15 cellular contexts compared by ENCODE assay signal in genomic region chr1:93000751-93001175, GRCh38. TPM values are rescaled to one million over a fixed set of nuclear protein-coding genes. Genes with fewer than 3 reads are reported as not detected.
A peak's percentile ranks its signal among the peaks of the same experiment; 100 is the strongest.
DNase-seq lines count a peak whose midpoint lies in the region; ATAC-seq and TF ChIP-seq lines count a peak whose summit lies in the region.
"Had no signal": no experiment of that assay in that cellular context is flagged by ENCODE, and none has a peak within 500 bp of the region (broad histone marks: within the 10 kb centered on the region; RNA-seq: fewer than 3 reads in every experiment).

No MANE protein-coding gene starts in this region.

- H3K9ac ChIP-seq in iPS-20b (ENCODE audit: low read depth, low read length), result peak overlapping the region; percentile 43; the same call in 1 of the 2 replicates

- intact Hi-C loops in PC-9 (cut with micrococcal nuclease; ENCODE audit: unreplicated experiment), result loop anchor here (1.0 kb wide), 1 partner anchor 15 kb away; no protein-coding TSS in a partner anchor
- intact Hi-C loops in naive thymus-derived CD4-positive, alpha-beta T cell (cut with micrococcal nuclease), result no loop called here

- H3K4me3 Mint-ChIP-seq in GM23338, result peak overlapping the region; percentile 44
- no peak overlapping the region for H3K4me3 Mint-ChIP-seq in naive thymus-derived CD4-positive, alpha-beta T cell
- no peak overlapping the region for H3K4me3 Mint-ChIP-seq in CD8-positive, alpha-beta memory T cell
- no peak overlapping the region for H3K4me3 Mint-ChIP-seq in effector memory CD8-positive, alpha-beta T cell
- H3K4me3 Mint-ChIP-seq: B cell had no signal

- no peaks in the 10 kb centered on the region for H3K27me3 Mint-ChIP-seq in GM23338 (ENCODE audit: insufficient read depth, low read depth, poor library complexity)
- H3K27me3 Mint-ChIP-seq in naive thymus-derived CD4-positive, alpha-beta T cell, result peaks cover 0 to 37% (median 3%) of the 10 kb centered on the region in 5 donors
- H3K27me3 Mint-ChIP-seq in CD8-positive, alpha-beta memory T cell, result peaks cover under 1 to 8% of the 10 kb centered on the region in 2 donors
- H3K27me3 Mint-ChIP-seq in effector memory CD8-positive, alpha-beta T cell, result peaks cover 20 to 32% of the 10 kb centered on the region in 2 donors
- H3K27me3 Mint-ChIP-seq: B cell had no signal

- peak; percentile 58 for ATAC-seq in GM23338
- no peak for ATAC-seq in naive thymus-derived CD4-positive, alpha-beta T cell
- ATAC-seq in effector memory CD8-positive, alpha-beta T cell (replicated peaks), result no peak

- H3K27me3 ChIP-seq in GM23338 (ENCODE audit: insufficient read depth), result no peaks in the 10 kb centered on the region
- no peaks in the 10 kb centered on the region for H3K27me3 ChIP-seq in PC-9 (ENCODE audit: insufficient read depth, low read depth)
- H3K27me3 ChIP-seq in iPS-20b (ENCODE audit: insufficient read depth, low read length), result no peaks in the 10 kb centered on the region
- H3K27me3 ChIP-seq in naive thymus-derived CD4-positive, alpha-beta T cell (ENCODE audit: control insufficient read depth in 2 of 2, insufficient read depth in 2 of 2, low read length in 2 of 2), result no peaks in the 10 kb centered on the region
- H3K27me3 ChIP-seq in CD8-positive, alpha-beta memory T cell (ENCODE audit: insufficient read depth, low read length, poor library complexity, severe bottlenecking), result no peaks in the 10 kb centered on the region
- H3K27me3 ChIP-seq: stomach had no signal

- H3K9me2 ChIP-seq in GM23338 (ENCODE audit: insufficient read depth) (0 out of 2 replicates have a peak, but pooled peaks cover 4% of the 10 kb centered on the region), PC-9 (ENCODE audit: insufficient read depth) (no peaks in the 10 kb centered on the region)

- H3K79me2 ChIP-seq in GM23338 (replicated peaks; ENCODE audit: insufficient read depth) (no peaks in the 10 kb centered on the region), PC-9 (ENCODE audit: low read depth) (no peaks in the 10 kb centered on the region)

- peaks cover 19% of the 10 kb centered on the region; the same call in 2 of the 3 replicates for H3K4me1 Mint-ChIP-seq in GM23338
- H3K4me1 Mint-ChIP-seq in naive thymus-derived CD4-positive, alpha-beta T cell, result peaks cover 0 to 12% (median 1%) of the 10 kb centered on the region in 7 donors
- peaks cover 0 to 7% (median 0%) of the 10 kb centered on the region in 3 donors for H3K4me1 Mint-ChIP-seq in CD8-positive, alpha-beta memory T cell
- H3K4me1 Mint-ChIP-seq in effector memory CD8-positive, alpha-beta T cell (ENCODE audit: low read depth in 2 of 2), result no peaks in the 10 kb centered on the region

- no peak overlapping the region for H2AFZ ChIP-seq in GM23338
- no peak overlapping the region for H2AFZ ChIP-seq in PC-9

- H3K9me3 Mint-ChIP-seq in GM23338, result no peaks in the 10 kb centered on the region
- H3K9me3 Mint-ChIP-seq in naive thymus-derived CD4-positive, alpha-beta T cell, result no peaks in the 10 kb centered on the region
- H3K9me3 Mint-ChIP-seq in CD8-positive, alpha-beta memory T cell, result no peaks in the 10 kb centered on the region
- H3K9me3 Mint-ChIP-seq in effector memory CD8-positive, alpha-beta T cell, result no peaks in the 10 kb centered on the region

- H3K4me2 ChIP-seq in GM23338 (peak overlapping the region; percentile 34), PC-9 (peak overlapping the region; percentile 76)

- peak overlapping the region; percentile 9; the same call in 1 of the 2 replicates for H3K4me3 ChIP-seq in GM23338
- peak overlapping the region; percentile 37; the same call in 1 of the 2 replicates for H3K4me3 ChIP-seq in PC-9
- peak overlapping the region; percentile 18; the same call in 1 of the 2 replicates for H3K4me3 ChIP-seq in iPS-20b (ENCODE audit: low read length)
- H3K4me3 ChIP-seq in naive thymus-derived CD4-positive, alpha-beta T cell (ENCODE audit: low read length), result no peak overlapping the region
- H3K4me3 ChIP-seq in CD8-positive, alpha-beta memory T cell (ENCODE audit: low read length), result no peak overlapping the region
- H3K4me3 ChIP-seq: stomach had no signal

- H4K20me1 ChIP-seq in GM23338 (replicated peaks; ENCODE audit: insufficient read depth), result no peaks in the 10 kb centered on the region
- no peaks in the 10 kb centered on the region for H4K20me1 ChIP-seq in PC-9 (ENCODE audit: insufficient read depth)

- H3K27ac Mint-ChIP-seq in GM23338, result peak overlapping the region; percentile 95
- no peak overlapping the region for H3K27ac Mint-ChIP-seq in naive thymus-derived CD4-positive, alpha-beta T cell
- H3K27ac Mint-ChIP-seq in CD8-positive, alpha-beta memory T cell, result no peak overlapping the region
- H3K27ac Mint-ChIP-seq in effector memory CD8-positive, alpha-beta T cell, result no peak overlapping the region
- H3K27ac Mint-ChIP-seq: B cell had no signal

- CTCF ChIA-PET in PC-9 (lab: Charles Lee), result interaction anchor here (0.5 kb wide), 1 partner anchor 162 kb away, joined by 4 read pairs; no protein-coding TSS in a partner anchor
- CTCF ChIA-PET in naive thymus-derived CD4-positive, alpha-beta T cell (lab: Charles Lee), result interaction anchor here (1.0 to 1.5 kb wide), 4 partner anchors 31 to 141 kb away, joined by 3 to 5 read pairs (median 4); no protein-coding TSS in a partner anchor
- CTCF ChIA-PET in CD8-positive, alpha-beta memory T cell (lab: Charles Lee), result interaction anchor here (0.7 to 2.8 kb wide), 6 partner anchors 14 to 144 kb away, joined by 3 to 8 read pairs (median 3); no protein-coding TSS in a partner anchor

- H3K36me3 Mint-ChIP-seq in GM23338 (ENCODE audit: low read depth), result no peaks in the 10 kb centered on the region
- no peaks in the 10 kb centered on the region for H3K36me3 Mint-ChIP-seq in naive thymus-derived CD4-positive, alpha-beta T cell
- peaks cover 0 to 3% (median 0%) of the 10 kb centered on the region in 3 donors for H3K36me3 Mint-ChIP-seq in CD8-positive, alpha-beta memory T cell
- no peaks in the 10 kb centered on the region for H3K36me3 Mint-ChIP-seq in effector memory CD8-positive, alpha-beta T cell (ENCODE audit: insufficient read depth)

- H3K4me1 ChIP-seq in GM23338 (ENCODE audit: insufficient read depth) (peaks cover 13% of the 10 kb centered on the region), PC-9 (replicated peaks; ENCODE audit: insufficient read depth) (peaks cover 75% of the 10 kb centered on the region), iPS-20b (ENCODE audit: insufficient read depth, low read length) (peaks cover 15% of the 10 kb centered on the region; the same call in 1 of the 2 replicates)
- no peaks in the 10 kb centered on the region for H3K4me1 ChIP-seq in naive thymus-derived CD4-positive, alpha-beta T cell (ENCODE audit: control insufficient read depth in 2 of 2, insufficient read depth in 2 of 2, low read length in 2 of 2)
- no peaks in the 10 kb centered on the region for H3K4me1 ChIP-seq in CD8-positive, alpha-beta memory T cell (ENCODE audit: insufficient read depth, low read length)

- BruUV-seq in PC-9 (replicated peaks; lab: Mats Ljungman, UMichigan), result no TSS peak

- H3K36me3 ChIP-seq in GM23338 (ENCODE audit: insufficient read depth) (no peaks in the 10 kb centered on the region), PC-9 (ENCODE audit: low read depth) (no peaks in the 10 kb centered on the region), iPS-20b (ENCODE audit: insufficient read depth, low read depth, low read length) (no peaks in the 10 kb centered on the region)
- no peaks in the 10 kb centered on the region for H3K36me3 ChIP-seq in naive thymus-derived CD4-positive, alpha-beta T cell (ENCODE audit: control insufficient read depth in 2 of 3, insufficient read depth in 3 of 3, low read length in 3 of 3)
- no peaks in the 10 kb centered on the region for H3K36me3 ChIP-seq in CD8-positive, alpha-beta memory T cell (ENCODE audit: insufficient read depth, low read length)
- H3K36me3 ChIP-seq: stomach had no signal

- POLR2A ChIA-PET in PC-9 (lab: Charles Lee; ENCODE audit: unreplicated experiment), result interaction anchor here (0.6 to 1.1 kb wide), 3 partner anchors 15 to 196 kb away, joined by 4 to 6 read pairs (median 6); no protein-coding TSS in a partner anchor
- POLR2A ChIA-PET in naive thymus-derived CD4-positive, alpha-beta T cell (lab: Charles Lee), result interaction anchor here (2.0 kb wide), 1 partner anchor 40 kb away, joined by 6 read pairs; no protein-coding TSS in a partner anchor
- POLR2A ChIA-PET in CD8-positive, alpha-beta memory T cell (lab: Charles Lee), result interaction anchor here (1.1 kb wide), 1 partner anchor 29 kb away, joined by 5 read pairs; no protein-coding TSS in a partner anchor

- DNase-seq in Ammon's horn (ENCODE audit: low spot score) (peak; percentile 39), GM23338 (ENCODE audit: low spot score) (peak; percentile 74), PC-9 (peak; percentile 41 to 99), NCI-H2029 (lab: John Stamatoyannopoulos, UW) (no peak)
- no peak for DNase-seq in naive thymus-derived CD4-positive, alpha-beta T cell
- no peak for DNase-seq in CD8-positive, alpha-beta memory T cell
- no peak for DNase-seq in effector memory CD8-positive, alpha-beta T cell
- DNase-seq: activated CD4-positive, alpha-beta T cell treated with anti-CD3 and anti-CD28 coated beads, Interleukin-2, amount 50 U/mL, for 4 hours; activated gamma-delta T cell; erythroblast; retina; stomach; T-helper 2 cell had no signal

- H3K27ac ChIP-seq in GM23338 (ENCODE audit: low read depth) (peak overlapping the region; percentile 73), PC-9 (peak overlapping the region; percentile 88), iPS-20b (ENCODE audit: low read length) (peak overlapping the region; percentile 27)
- no peak overlapping the region for H3K27ac ChIP-seq in naive thymus-derived CD4-positive, alpha-beta T cell (ENCODE audit: low read depth, low read length)
- no peak overlapping the region for H3K27ac ChIP-seq in CD8-positive, alpha-beta memory T cell (ENCODE audit: low read depth, low read length)
- H3K27ac ChIP-seq: stomach had no signal

- TF ChIP-seq CTCF in GM23338 (conservative IDR thresholded peaks at IDR 0.05; ENCODE audit: low read depth in 2 of 2) (no peak), PC-9 (conservative IDR thresholded peaks at IDR 0.05) (no peak)

- H3K9me3 ChIP-seq in PC-9 (ENCODE audit: insufficient read depth, low read depth), result no peaks in the 10 kb centered on the region
- no peaks in the 10 kb centered on the region for H3K9me3 ChIP-seq in iPS-20b (ENCODE audit: insufficient read depth, low read depth, low read length)
- H3K9me3 ChIP-seq in naive thymus-derived CD4-positive, alpha-beta T cell (ENCODE audit: control insufficient read depth in 2 of 3, low read length in 3 of 3), result no peaks in the 10 kb centered on the region
- H3K9me3 ChIP-seq in CD8-positive, alpha-beta memory T cell (ENCODE audit: low read length), result no peaks in the 10 kb centered on the region
- H3K9me3 ChIP-seq: stomach had no signal

- H3F3A ChIP-seq in GM23338 (replicated peaks; ENCODE audit: low read depth) (no peaks in the 10 kb centered on the region), PC-9 (ENCODE audit: insufficient read depth, low read depth) (peaks cover 57% of the 10 kb centered on the region)

RNA-seq across cellular contexts. Expression of gene DIPK1A, which starts 39.5 kb away (rescaled TPM):
- 5.0 and 6.1 TPM in 2 replicates for total RNA-seq in GM23338 (2014; rRNA removed; shearing (Covaris generic))
- polyA plus RNA-seq in GM23338 (2016; fragmentation: Nextera tagmentation; extraction: Ambion mirVana), result 3.3 and 4.8 TPM in 2 replicates
- total RNA-seq in PC-9 (2021), result 10.5 and 11.2 TPM in 2 replicates
- total RNA-seq in naive thymus-derived CD4-positive, alpha-beta T cell, result 10 to 100 TPM in 4 of 5 experiments, 1 to 10 TPM in 1; 9.9 to 15.8 (median 14.9) TPM
- polyA plus RNA-seq in naive thymus-derived CD4-positive, alpha-beta T cell, result 10 to 100 TPM; 17.3 to 21.9 TPM
- total RNA-seq in CD8-positive, alpha-beta memory T cell, result 10 to 100 TPM; 10.9 to 12.9 TPM
- 15.7 TPM for polyA plus RNA-seq in CD8-positive, alpha-beta memory T cell

Comparison
In these comparisons a context has a peak if more than half of its experiments do, and no peak if none do; other contexts are left out.
1. DNase-seq: peak in Ammon's horn (single experiment), GM23338 (single experiment) and PC-9 (2 of 2); none in naive thymus-derived CD4-positive, alpha-beta T cell (0 of 9), CD8-positive, alpha-beta memory T cell (0 of 5), NCI-H2029 (single experiment) and effector memory CD8-positive, alpha-beta T cell (0 of 3).
2. H3K27ac ChIP-seq: peak in GM23338 (single experiment), PC-9 (single experiment) and iPS-20b (single experiment); none in naive thymus-derived CD4-positive, alpha-beta T cell (single experiment) and CD8-positive, alpha-beta memory T cell (single experiment).
3. H3K4me3 ChIP-seq: peak in GM23338 (single experiment), PC-9 (single experiment) and iPS-20b (single experiment); none in naive thymus-derived CD4-positive, alpha-beta T cell (single experiment) and CD8-positive, alpha-beta memory T cell (single experiment).